Comparison of ENCODE assay signal across 8 cellular contexts in genomic region chr15:52021128-52021671, GRCh38. TPM values are rescaled to one million over a fixed set of nuclear protein-coding genes. Genes with fewer than 3 reads are reported as not detected.
DNase-seq lines count a peak whose midpoint lies in the region; ATAC-seq and TF ChIP-seq lines count a peak whose summit lies in the region.

No MANE protein-coding gene starts in this region.

- no peak for TF ChIP-seq CTCF in HCT116 (IDR thresholded peaks at IDR 0.05 in 2 of 3, conservative IDR thresholded peaks at IDR 0.05 in 1 of 3; ENCODE audit: borderline replicate concordance in 1 of 3, insufficient read depth in 1 of 3, low read depth in 2 of 3, low read length in 2 of 3)
- no peak for TF ChIP-seq CTCF in RWPE2 (IDR thresholded peaks at IDR 0.05; ENCODE audit: poor library complexity, severe bottlenecking)
- no peak for TF ChIP-seq CTCF in glutamatergic neuron (IDR thresholded peaks at IDR 0.05; ENCODE audit: partially characterized antibody, unreplicated experiment)

- peaks cover 38 to 67% (median 62%) of the 10 kb centered on the region in 11 experiments; a peak in 21 of 22 replicates for H4K20me1 ChIP-seq in BLaER1 treated with 17β-estradiol and CSF1 and Interleukin-3, amounts not matched to agents 10 nM and 100 nM
- peaks cover 15% of the 10 kb centered on the region; the same call in 1 of the 2 replicates for H4K20me1 ChIP-seq in HCT116 (ENCODE audit: insufficient read depth)

- CTCF ChIA-PET in HCT116 (lab: Charles Lee), result no interaction called here
- CTCF ChIA-PET in activated naive CD4-positive, alpha-beta T cell treated with anti-CD3 and anti-CD28 coated beads for 36 hours (lab: Charles Lee), result interaction anchor here (2.2 kb wide), 1 partner anchor 25 kb away, joined by 6 read pairs; no protein-coding TSS in a partner anchor

- H3K4me3 Mint-ChIP-seq in activated naive CD4-positive, alpha-beta T cell treated with anti-CD3 and anti-CD28 coated beads for 36 hours, result peak overlapping the region; percentile 84
- peak overlapping the region; percentile 90 for H3K4me3 Mint-ChIP-seq in glutamatergic neuron (ENCODE audit: unreplicated experiment)

- RAD21 ChIA-PET in HCT116 (lab: Charles Lee; ENCODE audit: low non-redundant PET in 1 of 2, low total read pairs in 2 of 2, uncharacterized antibody in 2 of 2, unreplicated experiment in 2 of 2), result interaction anchor here in 1 of 2 experiments (1.4 kb wide), 1 partner anchor 59 kb away, joined by 3 read pairs; no protein-coding TSS in a partner anchor

- peaks cover 1% of the 10 kb centered on the region for H3K36me3 Mint-ChIP-seq in activated naive CD4-positive, alpha-beta T cell treated with anti-CD3 and anti-CD28 coated beads for 36 hours (ENCODE audit: low read depth)
- peaks cover 4% of the 10 kb centered on the region for H3K36me3 Mint-ChIP-seq in glutamatergic neuron (ENCODE audit: unreplicated experiment)

- TF ChIP-seq RAD21 in HCT116 (IDR thresholded peaks at IDR 0.05; ENCODE audit: low read depth), result no peak

- ATAC-seq in HCT116 (no peak), RWPE2 (ENCODE audit: low read depth) (peak; percentile 59), HG03135 (IDR thresholded peaks at IDR 0.05; ENCODE audit: unreplicated experiment) (no peak), GM19467 (IDR thresholded peaks at IDR 0.05; ENCODE audit: unreplicated experiment) (no peak)

- no TSS peak for BruUV-seq in HCT116 (replicated peaks; lab: Mats Ljungman, UMichigan)

- peaks cover 0 to 18% (median 4%) of the 10 kb centered on the region in 11 experiments; a peak in 8 of 22 replicates for H3K9me3 ChIP-seq in BLaER1 treated with 17β-estradiol and CSF1 and Interleukin-3, amounts not matched to agents 10 nM and 100 nM (replicated peaks in 1 of 11)
- H3K9me3 ChIP-seq in HCT116 (ENCODE audit: control insufficient read depth in 1 of 2, insufficient read depth in 1 of 2, low read depth in 1 of 2, low read length in 2 of 2) (no peaks in the 10 kb centered on the region), RWPE2 (ENCODE audit: severe bottlenecking) (no peaks in the 10 kb centered on the region)

- H3K4me1 ChIP-seq in BLaER1 treated with 17β-estradiol and CSF1 and Interleukin-3, amounts not matched to agents 10 nM and 100 nM, result peaks cover 30 to 52% (median 38%) of the 10 kb centered on the region in 10 experiments
- H3K4me1 ChIP-seq in HCT116 (ENCODE audit: control insufficient read depth in 1 of 2, insufficient read depth in 2 of 2, low read length in 2 of 2), result peaks cover 34 to 51% of the 10 kb centered on the region in 2 experiments
- H3K4me1 ChIP-seq in RWPE2 (ENCODE audit: insufficient read depth, poor library complexity, severe bottlenecking), result peaks cover 29% of the 10 kb centered on the region
- H3K4me1 ChIP-seq in rectal smooth muscle tissue (ENCODE audit: control insufficient read depth, insufficient read depth, low read length), result peaks cover 18% of the 10 kb centered on the region

- H3K27ac ChIP-seq in BLaER1 treated with 17β-estradiol and CSF1 and Interleukin-3, amounts not matched to agents 10 nM and 100 nM, result peak overlapping the region; percentile 95 to 100 (median 98); a peak in 20 of 22 replicates
- H3K27ac ChIP-seq in HCT116 (ENCODE audit: low read depth, low read length) (peak overlapping the region; percentile 90; the same call in 1 of the 2 replicates), RWPE2 (ENCODE audit: poor library complexity, severe bottlenecking) (peak overlapping the region; percentile 92), rectal smooth muscle tissue (ENCODE audit: low read depth, low read length) (peak overlapping the region; percentile 93)

- DNase-seq in HCT116 (ENCODE audit: low read depth, low spot score) (peak; percentile 54), RWPE2 (ENCODE audit: low spot score) (peak; percentile 92), glutamatergic neuron (no peak)
- peak; percentile 75 for DNase-seq in activated naive CD4-positive, alpha-beta T cell treated with anti-CD3 and anti-CD28 coated beads for 36 hours

- peaks cover 37% of the 10 kb centered on the region for H3K4me1 Mint-ChIP-seq in activated naive CD4-positive, alpha-beta T cell treated with anti-CD3 and anti-CD28 coated beads for 36 hours (ENCODE audit: low read depth)
- peaks cover 5% of the 10 kb centered on the region for H3K4me1 Mint-ChIP-seq in glutamatergic neuron (ENCODE audit: low read depth, unreplicated experiment)

- H3K9me2 ChIP-seq in HCT116 (ENCODE audit: insufficient read depth), result no peaks in the 10 kb centered on the region

- H3K9ac ChIP-seq in BLaER1 treated with 17β-estradiol and CSF1 and Interleukin-3, amounts not matched to agents 10 nM and 100 nM, result peak overlapping the region; percentile 93 to 100 (median 98); a peak in 19 of 22 replicates
- H3K9ac ChIP-seq in HCT116 (ENCODE audit: low read length) (peak overlapping the region; percentile 78), rectal smooth muscle tissue (ENCODE audit: low read length) (no peak overlapping the region)

- no peak overlapping the region for H2AFZ ChIP-seq in HCT116 (ENCODE audit: low read depth, low read length, poor library complexity, severe bottlenecking)

- H3K9me3 Mint-ChIP-seq in activated naive CD4-positive, alpha-beta T cell treated with anti-CD3 and anti-CD28 coated beads for 36 hours, result no peaks in the 10 kb centered on the region
- peaks cover 11% of the 10 kb centered on the region for H3K9me3 Mint-ChIP-seq in glutamatergic neuron (ENCODE audit: unreplicated experiment)

- H3K79me2 ChIP-seq in HCT116 (ENCODE audit: insufficient read depth, low read length), result peaks cover 66% of the 10 kb centered on the region

- peaks cover 0 to 23% (median 15%) of the 10 kb centered on the region in 11 experiments; a peak in 14 of 22 replicates for H3K36me3 ChIP-seq in BLaER1 treated with 17β-estradiol and CSF1 and Interleukin-3, amounts not matched to agents 10 nM and 100 nM
- no peaks in the 10 kb centered on the region for H3K36me3 ChIP-seq in HCT116 (ENCODE audit: control insufficient read depth in 1 of 2, insufficient read depth in 2 of 2, low read length in 2 of 2)
- H3K36me3 ChIP-seq in RWPE2 (ENCODE audit: low read depth), result peaks cover 27% of the 10 kb centered on the region
- no peaks in the 10 kb centered on the region for H3K36me3 ChIP-seq in rectal smooth muscle tissue (ENCODE audit: control insufficient read depth, insufficient read depth, low read length)

- peak overlapping the region; percentile 75 to 93 (median 84); a peak in 21 of 22 replicates for H3K4me2 ChIP-seq in BLaER1 treated with 17β-estradiol and CSF1 and Interleukin-3, amounts not matched to agents 10 nM and 100 nM
- H3K4me2 ChIP-seq in HCT116 (ENCODE audit: low read length), result peak overlapping the region; percentile 92

- TF ChIP-seq POLR2A in HCT116 (IDR thresholded peaks at IDR 0.05; ENCODE audit: borderline replicate concordance, extremely low read depth, insufficient read depth, insufficient read length), result no peak

- intact Hi-C loops in HCT116 (cut with micrococcal nuclease), result loop anchor here (2.0 kb wide), 1 partner anchor 58 kb away; no protein-coding TSS in a partner anchor
- intact Hi-C loops in activated naive CD4-positive, alpha-beta T cell treated with anti-CD3 and anti-CD28 coated beads for 36 hours (cut with micrococcal nuclease), result loop anchor here (1.0 to 5.0 kb wide), 3 partner anchors 15 to 284 kb away; partner anchors contain the start of gene LYSMD2

- H3K27me3 ChIP-seq in BLaER1 treated with 17β-estradiol and CSF1 and Interleukin-3, amounts not matched to agents 10 nM and 100 nM, result no peaks in the 10 kb centered on the region
- H3K27me3 ChIP-seq in HCT116 (ENCODE audit: insufficient read depth, low read length) (no peaks in the 10 kb centered on the region), RWPE2 (ENCODE audit: insufficient read depth, poor library complexity, severe bottlenecking) (no peaks in the 10 kb centered on the region), rectal smooth muscle tissue (ENCODE audit: control insufficient read depth, insufficient read depth, low read length) (no peaks in the 10 kb centered on the region)

- H3K4me3 ChIP-seq in BLaER1 treated with 17β-estradiol and CSF1 and Interleukin-3, amounts not matched to agents 10 nM and 100 nM, result peak overlapping the region; percentile 64 to 95 (median 81); a peak in 18 of 20 replicates
- H3K4me3 ChIP-seq in HCT116 (replicated peaks in 1 of 2; ENCODE audit: low read depth in 1 of 2, low read length in 2 of 2), result peak overlapping the region; percentile 76 to 78
- H3K4me3 ChIP-seq in RWPE2 (ENCODE audit: severe bottlenecking), result peak overlapping the region; percentile 75
- H3K4me3 ChIP-seq in rectal smooth muscle tissue (ENCODE audit: low read length), result peak overlapping the region; percentile 83

- no peak overlapping the region for H3K27ac Mint-ChIP-seq in activated naive CD4-positive, alpha-beta T cell treated with anti-CD3 and anti-CD28 coated beads for 36 hours
- no peak overlapping the region for H3K27ac Mint-ChIP-seq in glutamatergic neuron (ENCODE audit: unreplicated experiment)

- no peaks in the 10 kb centered on the region for H3K27me3 Mint-ChIP-seq in activated naive CD4-positive, alpha-beta T cell treated with anti-CD3 and anti-CD28 coated beads for 36 hours (ENCODE audit: low read depth)
- peaks cover 15% of the 10 kb centered on the region for H3K27me3 Mint-ChIP-seq in glutamatergic neuron (ENCODE audit: unreplicated experiment)

- POLR2A ChIA-PET in HCT116 (lab: Charles Lee), result interaction anchor here (0.6 to 2.0 kb wide), 2 partner anchors 8 to 59 kb away, joined by 5 read pairs; no protein-coding TSS in a partner anchor

TF ChIP-seq in HCT116, 20 proteins besides CTCF, POLR2A, EP300 and RAD21:
- peak; percentile 32; the same call in 1 of the 2 replicates for TF ChIP-seq CEBPB (IDR thresholded peaks at IDR 0.05; ENCODE audit: low read depth)
- TF ChIP-seq SRF (IDR thresholded peaks at IDR 0.05; ENCODE audit: low read depth), result peak; percentile 31; the same call in 1 of the 2 replicates
- no peak for TF ChIP-seq SIN3A (IDR thresholded peaks at IDR 0.05; ENCODE audit: low read depth)
- TF ChIP-seq FOSL1 (IDR thresholded peaks at IDR 0.05; ENCODE audit: low read depth), result peak; percentile 71; the same call in 1 of the 2 replicates
- TF ChIP-seq JUND (IDR thresholded peaks at IDR 0.05), result peak; percentile 68
- peak; percentile 62; the same call in 1 of the 2 replicates for TF ChIP-seq EGR1 (IDR thresholded peaks at IDR 0.05; ENCODE audit: low read depth)
- no peak for TF ChIP-seq EZH2phosphoT487 (IDR thresholded peaks at IDR 0.05; ENCODE audit: borderline replicate concordance)
- no peak for TF ChIP-seq ATF3 (IDR thresholded peaks at IDR 0.05)

RNA-seq across cellular contexts. Expression of gene MAPK6, which starts 2.2 kb away (rescaled TPM):
- total RNA-seq in HCT116 (2021; ENCODE audit: unreplicated experiment) (57.4 TPM), glutamatergic neuron (ENCODE audit: unreplicated experiment) (109 TPM)
- 17.6 and 19.9 TPM in 2 replicates for polyA plus RNA-seq in HCT116 (2012)
- total RNA-seq in activated naive CD4-positive, alpha-beta T cell treated with anti-CD3 and anti-CD28 coated beads for 36 hours, result 10 to 100 TPM; 16.7 to 17.2 TPM

RNA-seq across cellular contexts. Expression of gene LEO1, which starts 49.6 kb away (rescaled TPM):
- total RNA-seq in HCT116 (2021; ENCODE audit: unreplicated experiment), result 27.8 TPM
- 16.8 and 22.2 TPM in 2 replicates for polyA plus RNA-seq in HCT116 (2012)
- 10 to 100 TPM; 21.0 to 23.8 TPM for total RNA-seq in activated naive CD4-positive, alpha-beta T cell treated with anti-CD3 and anti-CD28 coated beads for 36 hours
- 22.7 TPM for total RNA-seq in glutamatergic neuron (ENCODE audit: unreplicated experiment)
